In the genomic region with DNA sequence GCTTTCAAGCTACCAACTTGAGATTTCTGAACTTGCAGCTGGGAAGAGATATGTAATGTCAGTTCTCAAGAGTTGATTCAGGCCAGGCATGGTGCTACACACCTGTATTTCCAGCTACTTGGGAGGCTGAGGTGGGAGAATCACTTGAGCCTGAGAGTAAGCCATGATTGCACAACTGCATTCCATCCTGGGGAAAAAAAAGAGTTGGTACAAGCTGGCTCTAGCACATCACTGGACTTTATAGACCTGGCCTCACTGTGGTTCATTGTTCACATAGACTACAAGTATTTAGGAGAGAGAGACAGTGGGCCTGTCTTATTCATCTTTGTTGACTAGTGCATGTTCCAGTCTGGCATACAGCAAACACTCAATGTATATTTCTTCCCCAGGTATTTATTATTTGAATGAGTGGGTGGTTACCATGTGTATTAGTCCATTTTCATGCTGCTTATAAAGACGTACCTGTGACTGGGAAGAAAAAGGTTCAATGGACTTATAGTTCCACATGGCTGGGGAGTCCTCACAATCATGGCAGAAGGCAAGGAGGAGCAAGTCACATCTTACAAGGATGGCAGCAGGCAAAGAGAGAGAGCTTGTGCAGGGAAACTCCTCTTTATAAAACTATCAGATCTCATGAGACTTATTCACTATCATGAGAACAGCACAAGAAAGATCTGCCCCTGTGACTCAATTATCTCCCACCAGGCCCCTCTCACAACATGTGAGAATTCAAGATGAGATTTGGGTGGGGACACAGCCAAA, we compare ENCODE assay signal across 29 cellular contexts.
"Had no signal": no experiment of that assay in that cellular context is flagged by ENCODE, and none has a peak within 500 bp of the region (broad histone marks: within the 10 kb centered on the region; RNA-seq: fewer than 3 reads in every experiment).

No MANE protein-coding gene starts in this region.

- ATAC-seq: heart left ventricle; left lung; lower lobe of right lung; stimulated activated effector memory CD8-positive, alpha-beta T cell treated with anti-CD3 and anti-CD28 coated beads, Interleukin-12 subunit alpha, Interleukin-12 subunit beta, amount 100 ng/mL, for 72 hours had no signal

- H3K4me1 ChIP-seq: right lobe of liver had no signal

- H3K36me3 ChIP-seq: heart left ventricle, left lung, lower lobe of right lung, neutrophil, ovary, right lobe of liver, thoracic aorta had no signal

- H3K4me3 Mint-ChIP-seq: activated CD4-positive, alpha-beta memory T cell treated with anti-CD3 and anti-CD28 coated beads, Interleukin-2, amount 10 ng/mL, durations not matched to agents 7 days and 5 days; activated T-cell treated with anti-CD3 and anti-CD28 coated beads, Interleukin-2, amount 50 U/mL, for 24 hours; dendritic cell treated with granulocyte-macrophage colony-stimulating factor and Interleukin-4, amounts not matched to agents 40 ng/mL and 50 ng/mL, for 4 days; immature natural killer cell; nephron progenitor cell; stimulated activated effector memory CD8-positive, alpha-beta T cell treated with anti-CD3 and anti-CD28 coated beads, Interleukin-12 subunit alpha, Interleukin-12 subunit beta, amount 100 ng/mL, for 72 hours; stimulated activated naive CD8-positive, alpha-beta T cell treated with anti-CD3 and anti-CD28 coated beads, Interleukin-15, Interleukin-2, amounts not matched to agents 100 ng/mL and 50 ng/mL, for 24 hours had no signal

- H3K27ac ChIP-seq: heart left ventricle, left lung, lower lobe of right lung, neutrophil, ovary, right lobe of liver, skin epidermis, thoracic aorta had no signal

- FAIRE-seq: urothelium cell line had no signal

- H3K4me3 ChIP-seq: heart left ventricle, left lung, lower lobe of right lung, ovary, right lobe of liver, skin epidermis, thoracic aorta had no signal

- DNase-seq: activated CD4-positive, alpha-beta memory T cell treated with anti-CD3 and anti-CD28 coated beads, Interleukin-2, amount 10 ng/mL, durations not matched to agents 7 days and 5 days; activated CD4-positive, alpha-beta T cell treated with anti-CD3 and anti-CD28 coated beads for 4 hours; activated CD4-positive, CD25-positive, alpha-beta regulatory T cell; activated CD8-positive, alpha-beta memory T cell treated with anti-CD3 and anti-CD28 coated beads, Interleukin-2, amount 50 U/mL, for 48 hours; activated gamma-delta T cell treated with Interleukin-2 at 50 U/mL for 16 hours; activated naive CD4-positive, alpha-beta T cell treated with anti-CD3 and anti-CD28 coated beads, Interleukin-2, amount 50 U/mL, for 16 hours; activated T-cell treated with anti-CD3 and anti-CD28 coated beads, Interleukin-2, amount 50 U/mL, for 24 hours; amygdala; central memory CD4-positive, alpha-beta T cell; erythroblast; heart left ventricle; hypothalamus; immature natural killer cell; left lung; lower lobe of right lung; nephron progenitor cell; ovary; right lobe of liver; stimulated activated CD4-positive, alpha-beta T cell treated with anti-CD3 and anti-CD28 coated beads, Interleukin-12 subunit alpha, Interleukin-12 subunit beta, amount 100 ng/mL, for 4 hours; stimulated activated CD4-positive, alpha-beta T cell treated with anti-CD3 and anti-CD28 coated beads, Interleukin-4, amount 100 ng/mL, for 1 hour; trophoblast cell had no signal

- H3K27me3 ChIP-seq: left lung, neutrophil, ovary, right lobe of liver had no signal

- H3K27ac Mint-ChIP-seq: activated CD4-positive, alpha-beta memory T cell treated with anti-CD3 and anti-CD28 coated beads, Interleukin-2, amount 10 ng/mL, durations not matched to agents 7 days and 5 days; activated T-cell treated with anti-CD3 and anti-CD28 coated beads, Interleukin-2, amount 50 U/mL, for 24 hours; dendritic cell treated with granulocyte-macrophage colony-stimulating factor and Interleukin-4, amounts not matched to agents 40 ng/mL and 50 ng/mL, for 4 days; nephron progenitor cell; progenitor cell of endocrine pancreas; stimulated activated effector memory CD8-positive, alpha-beta T cell treated with anti-CD3 and anti-CD28 coated beads, Interleukin-12 subunit alpha, Interleukin-12 subunit beta, amount 100 ng/mL, for 72 hours had no signal

- H3K36me3 Mint-ChIP-seq: stimulated activated effector memory CD8-positive, alpha-beta T cell treated with anti-CD3 and anti-CD28 coated beads, Interleukin-12 subunit alpha, Interleukin-12 subunit beta, amount 100 ng/mL, for 72 hours had no signal

- H3K9me3 ChIP-seq: neutrophil, ovary, right lobe of liver, thoracic aorta had no signal

- H3K27me3 Mint-ChIP-seq: activated CD4-positive, alpha-beta memory T cell treated with anti-CD3 and anti-CD28 coated beads, Interleukin-2, amount 10 ng/mL, durations not matched to agents 7 days and 5 days; activated T-cell treated with anti-CD3 and anti-CD28 coated beads, Interleukin-2, amount 50 U/mL, for 24 hours; progenitor cell of endocrine pancreas; stimulated activated naive CD8-positive, alpha-beta T cell treated with anti-CD3 and anti-CD28 coated beads, Interleukin-15, Interleukin-2, amounts not matched to agents 100 ng/mL and 50 ng/mL, for 24 hours had no signal
